Comparison of ENCODE assay signal across 1 cellular context in the genomic region with DNA sequence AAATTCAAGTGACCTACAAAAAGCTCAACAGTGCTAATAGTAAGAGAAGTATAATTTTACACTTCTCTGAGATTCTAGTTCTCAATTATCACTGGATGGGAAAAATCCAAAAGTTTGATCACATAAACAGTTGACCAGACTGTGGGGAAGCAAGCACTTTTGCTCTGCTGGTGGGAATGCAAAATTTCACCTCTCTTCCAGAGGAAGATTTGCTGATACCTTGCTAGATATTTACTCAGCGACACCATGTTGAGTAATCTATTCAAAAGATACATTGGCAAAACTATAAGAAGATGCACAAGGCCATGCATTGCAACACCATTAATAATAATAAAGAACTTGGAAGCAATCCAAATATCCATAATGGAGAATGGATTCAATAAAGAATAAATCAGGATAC.
TF ChIP-seq lines count a peak whose summit lies in the region.

No MANE protein-coding gene starts in this region.

TF ChIP-seq in K562, 482 proteins besides CTCF, POLR2A, EP300 and RAD21 (continued from another document and continues in another):
- TF ChIP-seq SOX6 (IDR thresholded peaks at IDR 0.05) (0 out of 2 replicates have a peak, but pooled peaks have one; percentile 12), HNRNPUL1 (IDR thresholded peaks at IDR 0.05; ENCODE audit: low read length) (no peak), MTA2 (IDR thresholded peaks at IDR 0.05; ENCODE audit: low read depth) (no peak), PML (IDR thresholded peaks at IDR 0.05; ENCODE audit: low read length) (no peak), NR2C1 (IDR thresholded peaks at IDR 0.05) (no peak), NR2C1 (tag; IDR thresholded peaks at IDR 0.05) (no peak), ZNF280A (IDR thresholded peaks at IDR 0.05; ENCODE audit: low read depth, partially characterized antibody) (no peak), BCOR (IDR thresholded peaks at IDR 0.05) (no peak), ZNF3 (CRISPR knock-in tag; IDR thresholded peaks at IDR 0.05) (no peak), NFIC (IDR thresholded peaks at IDR 0.05) (peak; percentile 40), PYGO2 (tag; IDR thresholded peaks at IDR 0.05) (no peak), TEAD1 (CRISPR knock-in tag; IDR thresholded peaks at IDR 0.05) (peak in 1 of 2 experiments; percentile 46; a peak in 1 of 4 replicates), TBL1XR1 (IDR thresholded peaks at IDR 0.05; ENCODE audit: low read length in 2 of 2) (no peak), ZNF695 (CRISPR knock-in tag; IDR thresholded peaks at IDR 0.05) (no peak), SMARCA4 (IDR thresholded peaks at IDR 0.05) (0 out of 2 replicates have a peak, but pooled peaks have one; percentile 12), KAT7 (CRISPR knock-in tag; IDR thresholded peaks at IDR 0.05; ENCODE audit: borderline replicate concordance) (no peak), TEAD2 (tag; IDR thresholded peaks at IDR 0.05) (peak; percentile 83), BRF1 (IDR thresholded peaks at IDR 0.05; ENCODE audit: borderline replicate concordance, extremely low read depth, insufficient read length) (no peak), MCM3 (IDR thresholded peaks at IDR 0.05) (no peak), ZBTB49 (CRISPR knock-in tag; IDR thresholded peaks at IDR 0.05; ENCODE audit: borderline replicate concordance) (no peak), ZNF140 (CRISPR knock-in tag; IDR thresholded peaks at IDR 0.05) (no peak), POLR2B (IDR thresholded peaks at IDR 0.05; ENCODE audit: low read depth, partially characterized antibody) (no peak), KLF16 (IDR thresholded peaks at IDR 0.05) (no peak), NR4A1 (CRISPR knock-in tag; IDR thresholded peaks at IDR 0.05) (no peak), NR4A1 (tag; IDR thresholded peaks at IDR 0.05) (no peak), ZNF717 (CRISPR knock-in tag; IDR thresholded peaks at IDR 0.05) (no peak), E2F8 (IDR thresholded peaks at IDR 0.05; ENCODE audit: low read depth, partially characterized antibody) (no peak), MAFG (tag; conservative IDR thresholded peaks at IDR 0.05) (no peak)
- TF ChIP-seq, protein P1, sequence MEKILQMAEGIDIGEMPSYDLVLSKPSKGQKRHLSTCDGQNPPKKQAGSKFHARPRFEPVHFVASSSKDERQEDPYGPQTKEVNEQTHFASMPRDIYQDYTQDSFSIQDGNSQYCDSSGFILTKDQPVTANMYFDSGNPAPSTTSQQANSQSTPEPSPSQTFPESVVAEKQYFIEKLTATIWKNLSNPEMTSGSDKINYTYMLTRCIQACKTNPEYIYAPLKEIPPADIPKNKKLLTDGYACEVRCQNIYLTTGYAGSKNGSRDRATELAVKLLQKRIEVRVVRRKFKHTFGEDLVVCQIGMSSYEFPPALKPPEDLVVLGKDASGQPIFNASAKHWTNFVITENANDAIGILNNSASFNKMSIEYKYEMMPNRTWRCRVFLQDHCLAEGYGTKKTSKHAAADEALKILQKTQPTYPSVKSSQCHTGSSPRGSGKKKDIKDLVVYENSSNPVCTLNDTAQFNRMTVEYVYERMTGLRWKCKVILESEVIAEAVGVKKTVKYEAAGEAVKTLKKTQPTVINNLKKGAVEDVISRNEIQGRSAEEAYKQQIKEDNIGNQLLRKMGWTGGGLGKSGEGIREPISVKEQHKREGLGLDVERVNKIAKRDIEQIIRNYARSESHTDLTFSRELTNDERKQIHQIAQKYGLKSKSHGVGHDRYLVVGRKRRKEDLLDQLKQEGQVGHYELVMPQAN (IDR thresholded peaks at IDR 0.05; ENCODE audit: borderline replicate concordance): no peak
- TF ChIP-seq, protein P2, sequence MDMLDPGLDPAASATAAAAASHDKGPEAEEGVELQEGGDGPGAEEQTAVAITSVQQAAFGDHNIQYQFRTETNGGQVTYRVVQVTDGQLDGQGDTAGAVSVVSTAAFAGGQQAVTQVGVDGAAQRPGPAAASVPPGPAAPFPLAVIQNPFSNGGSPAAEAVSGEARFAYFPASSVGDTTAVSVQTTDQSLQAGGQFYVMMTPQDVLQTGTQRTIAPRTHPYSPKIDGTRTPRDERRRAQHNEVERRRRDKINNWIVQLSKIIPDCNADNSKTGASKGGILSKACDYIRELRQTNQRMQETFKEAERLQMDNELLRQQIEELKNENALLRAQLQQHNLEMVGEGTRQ (CRISPR knock-in tag; IDR thresholded peaks at IDR 0.05): no peak
- TF ChIP-seq, protein P3, sequence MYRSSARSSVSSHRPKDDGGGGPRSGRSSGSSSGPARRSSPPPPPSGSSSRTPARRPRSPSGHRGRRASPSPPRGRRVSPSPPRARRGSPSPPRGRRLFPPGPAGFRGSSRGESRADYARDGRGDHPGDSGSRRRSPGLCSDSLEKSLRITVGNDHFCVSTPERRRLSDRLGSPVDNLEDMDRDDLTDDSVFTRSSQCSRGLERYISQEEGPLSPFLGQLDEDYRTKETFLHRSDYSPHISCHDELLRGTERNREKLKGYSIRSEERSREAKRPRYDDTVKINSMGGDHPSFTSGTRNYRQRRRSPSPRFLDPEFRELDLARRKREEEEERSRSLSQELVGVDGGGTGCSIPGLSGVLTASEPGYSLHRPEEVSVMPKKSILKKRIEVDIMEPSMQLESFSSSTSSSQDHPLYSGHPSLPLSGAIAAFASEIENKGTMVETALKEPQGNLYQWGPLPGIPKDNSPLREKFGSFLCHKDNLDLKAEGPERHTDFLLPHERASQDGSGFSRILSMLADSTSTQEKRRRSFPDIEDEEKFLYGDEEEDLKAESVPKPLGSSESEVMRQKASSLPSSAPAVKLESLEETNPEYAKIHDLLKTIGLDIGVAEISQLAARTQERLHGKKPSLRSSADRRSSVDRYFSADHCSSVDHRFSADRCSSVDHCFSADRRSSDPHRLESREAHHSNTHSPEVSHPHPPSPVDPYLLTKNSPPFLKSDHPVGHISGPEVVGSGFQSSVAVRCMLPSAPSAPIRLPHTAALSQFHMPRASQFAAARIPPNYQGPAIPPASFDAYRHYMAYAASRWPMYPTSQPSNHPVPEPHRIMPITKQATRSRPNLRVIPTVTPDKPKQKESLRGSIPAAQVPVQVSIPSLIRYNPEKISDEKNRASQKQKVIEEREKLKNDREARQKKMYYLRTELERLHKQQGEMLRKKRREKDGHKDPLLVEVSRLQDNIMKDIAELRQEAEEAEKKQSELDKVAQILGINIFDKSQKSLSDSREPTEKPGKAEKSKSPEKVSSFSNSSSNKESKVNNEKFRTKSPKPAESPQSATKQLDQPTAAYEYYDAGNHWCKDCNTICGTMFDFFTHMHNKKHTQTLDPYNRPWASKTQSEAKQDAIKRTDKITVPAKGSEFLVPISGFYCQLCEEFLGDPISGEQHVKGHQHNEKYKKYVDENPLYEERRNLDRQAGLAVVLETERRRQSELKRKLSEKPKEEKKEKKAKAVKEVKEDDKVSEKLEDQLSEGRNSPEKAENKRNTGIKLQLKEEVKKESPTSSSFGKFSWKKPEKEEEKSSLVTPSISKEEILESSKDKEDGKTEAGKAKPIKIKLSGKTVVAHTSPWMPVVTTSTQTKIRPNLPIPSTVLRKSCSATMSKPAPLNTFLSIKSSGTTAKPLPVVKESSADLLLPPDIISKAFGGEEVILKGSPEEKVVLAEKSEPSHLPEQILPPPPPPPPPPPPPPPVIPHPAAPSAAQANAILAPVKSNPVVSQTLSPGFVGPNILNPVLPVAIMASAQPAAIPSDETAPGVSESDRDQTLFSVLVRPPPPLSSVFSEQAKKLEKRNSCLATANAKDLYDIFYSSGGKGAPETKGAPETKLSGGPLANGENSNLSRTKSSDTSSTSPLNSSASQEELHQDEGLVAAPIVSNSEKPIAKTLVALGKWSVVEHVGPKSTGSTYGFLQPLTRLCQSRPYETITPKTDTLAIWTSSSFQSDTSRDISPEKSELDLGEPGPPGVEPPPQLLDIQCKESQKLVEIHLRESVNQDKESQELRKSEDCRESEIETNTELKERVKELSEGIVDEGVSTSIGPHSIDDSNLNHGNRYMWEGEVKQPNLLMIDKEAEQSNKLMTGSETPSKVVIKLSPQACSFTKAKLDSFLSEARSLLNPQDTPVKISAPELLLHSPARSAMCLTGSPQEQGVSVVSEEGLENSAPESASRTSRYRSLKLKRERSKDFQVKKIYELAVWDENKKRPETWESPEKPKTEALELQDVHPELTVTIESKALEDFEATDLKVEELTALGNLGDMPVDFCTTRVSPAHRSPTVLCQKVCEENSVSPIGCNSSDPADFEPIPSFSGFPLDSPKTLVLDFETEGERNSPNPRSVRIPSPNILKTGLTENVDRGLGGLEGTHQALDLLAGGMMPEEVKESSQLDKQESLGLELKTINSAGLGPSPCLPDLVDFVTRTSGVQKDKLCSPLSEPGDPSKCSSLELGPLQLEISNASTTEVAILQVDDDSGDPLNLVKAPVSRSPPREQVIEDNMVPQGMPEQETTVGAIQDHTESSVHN (IDR thresholded peaks at IDR 0.05; ENCODE audit: borderline replicate concordance in 1 of 2, low read depth in 1 of 2): no peak
